ENCODE assay signal across 1 cellular context in the genomic region with DNA sequence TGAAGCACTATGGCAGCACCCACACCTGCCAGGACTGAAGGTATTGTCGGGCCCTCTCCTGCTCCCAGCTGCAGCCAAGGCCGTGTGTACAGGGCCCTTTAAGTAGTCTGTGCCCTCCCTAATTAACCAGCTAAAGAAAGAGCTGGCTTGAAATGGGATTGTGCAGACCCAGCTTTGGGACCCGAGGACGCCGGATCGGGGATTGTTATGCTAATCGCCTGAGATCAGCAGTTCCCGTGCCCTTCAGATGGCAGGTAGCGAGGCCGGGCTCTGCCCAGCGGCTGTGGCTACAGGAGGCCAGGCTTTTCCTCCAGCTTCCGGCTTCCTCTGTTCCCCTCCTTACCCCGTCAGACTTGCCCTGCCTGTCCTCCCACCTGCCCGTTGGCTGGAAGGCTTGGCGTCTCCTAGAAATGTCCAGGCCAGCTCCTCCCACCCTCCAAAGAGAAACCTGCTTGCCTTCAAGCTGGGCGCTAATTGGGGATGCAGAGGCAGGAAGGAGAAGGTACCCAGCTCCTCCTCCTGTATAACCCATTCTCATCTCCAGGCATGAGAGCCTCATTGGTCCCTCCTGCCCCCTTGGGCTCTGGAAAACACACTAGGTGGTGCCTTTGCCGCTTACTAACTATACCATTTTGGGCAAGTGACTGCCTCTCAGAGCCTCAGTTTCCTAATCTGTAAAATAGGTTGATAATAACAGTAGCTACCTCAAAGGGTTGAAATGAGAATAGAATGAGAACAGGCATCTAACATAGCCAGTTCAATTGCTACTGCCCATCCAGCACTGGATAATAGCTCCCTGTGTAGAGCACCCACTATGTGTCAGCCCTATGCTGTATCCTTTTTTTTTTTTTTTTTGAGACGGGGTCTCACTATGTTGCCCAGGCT.
TF ChIP-seq lines count a peak whose summit lies in the region.

No MANE protein-coding gene starts in this region.

TF ChIP-seq in IMR-90, 13 proteins besides CTCF, POLR2A, EP300 and RAD21 (continued from another document):
- TF ChIP-seq, protein P1, sequence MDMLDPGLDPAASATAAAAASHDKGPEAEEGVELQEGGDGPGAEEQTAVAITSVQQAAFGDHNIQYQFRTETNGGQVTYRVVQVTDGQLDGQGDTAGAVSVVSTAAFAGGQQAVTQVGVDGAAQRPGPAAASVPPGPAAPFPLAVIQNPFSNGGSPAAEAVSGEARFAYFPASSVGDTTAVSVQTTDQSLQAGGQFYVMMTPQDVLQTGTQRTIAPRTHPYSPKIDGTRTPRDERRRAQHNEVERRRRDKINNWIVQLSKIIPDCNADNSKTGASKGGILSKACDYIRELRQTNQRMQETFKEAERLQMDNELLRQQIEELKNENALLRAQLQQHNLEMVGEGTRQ (IDR thresholded peaks at IDR 0.05; ENCODE audit: low read depth, low read length) = no peak
- no peak for TF ChIP-seq BHLHE40 (IDR thresholded peaks at IDR 0.05; ENCODE audit: low read depth, low read length)
- no peak for TF ChIP-seq SMC3 (IDR thresholded peaks at IDR 0.05; ENCODE audit: low read depth, low read length)
- no peak for TF ChIP-seq FOS (IDR thresholded peaks at IDR 0.05; ENCODE audit: low read depth, low read length)
- no peak for TF ChIP-seq NFE2L2 (IDR thresholded peaks at IDR 0.05; ENCODE audit: low read depth, low read length)
- TF ChIP-seq RFX5 (IDR thresholded peaks at IDR 0.05; ENCODE audit: low read depth, low read length) = no peak
- TF ChIP-seq RCOR1 (IDR thresholded peaks at IDR 0.05; ENCODE audit: insufficient replicate concordance, low read length) = no peak
- no peak for TF ChIP-seq CEBPB (IDR thresholded peaks at IDR 0.05; ENCODE audit: low read depth, low read length)
- TF ChIP-seq MAFK (IDR thresholded peaks at IDR 0.05; ENCODE audit: low read depth, low read length) = no peak
- TF ChIP-seq, protein P2, sequence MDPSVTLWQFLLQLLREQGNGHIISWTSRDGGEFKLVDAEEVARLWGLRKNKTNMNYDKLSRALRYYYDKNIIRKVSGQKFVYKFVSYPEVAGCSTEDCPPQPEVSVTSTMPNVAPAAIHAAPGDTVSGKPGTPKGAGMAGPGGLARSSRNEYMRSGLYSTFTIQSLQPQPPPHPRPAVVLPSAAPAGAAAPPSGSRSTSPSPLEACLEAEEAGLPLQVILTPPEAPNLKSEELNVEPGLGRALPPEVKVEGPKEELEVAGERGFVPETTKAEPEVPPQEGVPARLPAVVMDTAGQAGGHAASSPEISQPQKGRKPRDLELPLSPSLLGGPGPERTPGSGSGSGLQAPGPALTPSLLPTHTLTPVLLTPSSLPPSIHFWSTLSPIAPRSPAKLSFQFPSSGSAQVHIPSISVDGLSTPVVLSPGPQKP (IDR thresholded peaks at IDR 0.05; ENCODE audit: borderline replicate concordance, low read depth, low read length) = no peak
